Comparison of ENCODE assay signal across 9 cellular contexts in genomic region chr20:44586289-44586911, GRCh38. TPM values are rescaled to one million over a fixed set of nuclear protein-coding genes. Genes with fewer than 3 reads are reported as not detected.
DNase-seq lines count a peak whose midpoint lies in the region; ATAC-seq and TF ChIP-seq lines count a peak whose summit lies in the region.
"Had no signal": no experiment of that assay in that cellular context is flagged by ENCODE, and none has a peak within 500 bp of the region (broad histone marks: within the 10 kb centered on the region; RNA-seq: fewer than 3 reads in every experiment).

No MANE protein-coding gene starts in this region.

- peak overlapping the region; percentile 52 for H3K4me2 ChIP-seq in hepatocyte

- no peaks in the 10 kb centered on the region for H3K27me3 ChIP-seq in hepatocyte

- H2AFZ ChIP-seq in hepatocyte: no peak overlapping the region

- 72% methylated on average over 3 of the region's 3 CpGs for WGBS in hepatocyte (ENCODE audit: low lambda C conversion rate, missing lambda C conversion rate)

- peaks cover 46% of the 10 kb centered on the region for H3K79me2 ChIP-seq in hepatocyte

- H3K27ac ChIP-seq in hepatocyte: peak overlapping the region; percentile 21

- no peak overlapping the region for H3K4me3 ChIP-seq in hepatocyte

- DNase-seq in hepatocyte (ENCODE audit: low spot score) (no peak), NCI-H2081 (lab: John Stamatoyannopoulos, UW) (no peak)
- DNase-seq in activated T-cell treated with anti-CD3 and anti-CD28 coated beads, Interleukin-2, amount 50 U/mL, for 1 hour: no peak
- DNase-seq in effector CD8-positive, alpha-beta T cell (lab: John Stamatoyannopoulos, UW): no peak
- no peak for DNase-seq in activated effector memory CD4-positive, alpha-beta T cell treated with anti-CD3 and anti-CD28 coated beads, Interleukin-2, amount 50 U/mL, for 16 hours
- DNase-seq: foreskin melanocyte had no signal

- no peaks in the 10 kb centered on the region for H3K9me2 ChIP-seq in hepatocyte (replicated peaks; ENCODE audit: insufficient read depth)

- H3K9me3 ChIP-seq in hepatocyte (ENCODE audit: low read depth): no peaks in the 10 kb centered on the region

- H4K20me1 ChIP-seq in hepatocyte (ENCODE audit: insufficient read depth, poor library complexity, severe bottlenecking): no peaks in the 10 kb centered on the region

- TF ChIP-seq CTCF in hepatocyte (IDR thresholded peaks at IDR 0.05; ENCODE audit: poor library complexity): no peak

- ATAC-seq in GM18502 (IDR thresholded peaks at IDR 0.05; ENCODE audit: poor library complexity, unreplicated experiment) (peak; percentile 65), GM21390 (IDR thresholded peaks at IDR 0.05; ENCODE audit: unreplicated experiment) (peak; percentile 55), HG03521 (IDR thresholded peaks at IDR 0.05; ENCODE audit: unreplicated experiment) (peak; percentile 61)

- peaks cover 32% of the 10 kb centered on the region for H3K4me1 ChIP-seq in hepatocyte (ENCODE audit: insufficient read depth)

- H3K36me3 ChIP-seq in hepatocyte (replicated peaks; ENCODE audit: insufficient read depth, low read depth): no peaks in the 10 kb centered on the region

RNA-seq across cellular contexts. Expression of gene PKIG, which starts 4.0 kb away (rescaled TPM):
- 51.9 and 60.5 TPM in 2 replicates for total RNA-seq in hepatocyte
- 46.8 and 47.6 TPM in 2 replicates for polyA plus RNA-seq in hepatocyte
